ENCODE assay signal across 16 cellular contexts in genomic region chr11:27410301-27410700, GRCh38.
"Had no signal": no experiment of that assay in that cellular context is flagged by ENCODE, and none has a peak within 500 bp of the region (broad histone marks: within the 10 kb centered on the region; RNA-seq: fewer than 3 reads in every experiment).

No MANE protein-coding gene starts in this region.

- H3K27ac ChIP-seq: RWPE1 had no signal

- DNase-seq: IMR-90, KG1, NCI-H1092, NCI-H1436, NCI-H187, NCI-H2029, NCI-H2081 treated with DMSO at 0.1 percent for 48 hours, NCI-H2171, NCI-H226, NCI-H510A, NCI-H524 treated with DMSO at 0.1 percent for 48 hours, NCI-H69, NCI-H774, SHP77 had no signal

- FAIRE-seq: HepG2 had no signal
